In the genomic region with DNA sequence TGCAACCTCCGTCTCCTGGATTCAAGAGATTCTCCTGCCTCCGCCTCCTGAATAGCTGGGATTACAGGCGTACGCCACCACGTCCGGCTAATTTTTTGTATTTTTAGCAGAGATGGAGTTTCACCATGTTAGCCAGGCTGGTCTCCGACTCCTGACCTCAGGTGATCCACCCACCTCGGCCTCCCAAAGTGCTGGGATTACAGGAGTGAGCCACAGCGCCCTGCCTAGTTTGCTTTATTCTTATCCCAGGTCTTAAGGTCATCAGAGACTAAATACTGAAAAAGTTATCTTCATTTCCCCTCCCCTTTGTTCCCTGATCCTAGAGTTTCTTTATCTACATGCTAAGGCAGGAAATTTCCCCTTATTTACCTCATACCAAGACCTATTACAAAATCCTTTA, we compare ENCODE assay signal across 10 cellular contexts. TPM values are rescaled to one million over a fixed set of nuclear protein-coding genes. Genes with fewer than 3 reads are reported as not detected.
"Had no signal": no experiment of that assay in that cellular context is flagged by ENCODE, and none has a peak within 500 bp of the region (broad histone marks: within the 10 kb centered on the region; RNA-seq: fewer than 3 reads in every experiment).

No MANE protein-coding gene starts in this region.

RNA-seq across cellular contexts. Expression of a gene that starts 6.0 kb away (rescaled TPM):
- total RNA-seq: OCI-LY7, PC-9, Peyer's patch, Right ventricle myocardium inferior, Right ventricle myocardium superior, RPMI7951, SJCRH30, SJSA1, SK-MEL-5 had no signal

RNA-seq across cellular contexts. Expression of a gene that starts 10.4 kb away (rescaled TPM):
- total RNA-seq: OCI-LY7, PC-3, PC-9, Peyer's patch, Right ventricle myocardium inferior, Right ventricle myocardium superior, RPMI7951, SJCRH30, SJSA1, SK-MEL-5 had no signal

RNA-seq across cellular contexts. Expression of a gene that starts 33.0 kb away (rescaled TPM):
- total RNA-seq: OCI-LY7, PC-3, PC-9, Peyer's patch, Right ventricle myocardium inferior, Right ventricle myocardium superior, RPMI7951, SJCRH30, SJSA1, SK-MEL-5 had no signal

RNA-seq across cellular contexts. Expression of a gene that starts 36.8 kb away (rescaled TPM):
- total RNA-seq: OCI-LY7, PC-9, Peyer's patch, Right ventricle myocardium inferior, Right ventricle myocardium superior, RPMI7951, SJCRH30, SJSA1, SK-MEL-5 had no signal

RNA-seq across cellular contexts. Expression of a gene that starts 48.3 kb away (rescaled TPM):
- total RNA-seq: OCI-LY7, Peyer's patch, Right ventricle myocardium inferior, Right ventricle myocardium superior, RPMI7951, SK-MEL-5 had no signal
